In the genomic region with DNA sequence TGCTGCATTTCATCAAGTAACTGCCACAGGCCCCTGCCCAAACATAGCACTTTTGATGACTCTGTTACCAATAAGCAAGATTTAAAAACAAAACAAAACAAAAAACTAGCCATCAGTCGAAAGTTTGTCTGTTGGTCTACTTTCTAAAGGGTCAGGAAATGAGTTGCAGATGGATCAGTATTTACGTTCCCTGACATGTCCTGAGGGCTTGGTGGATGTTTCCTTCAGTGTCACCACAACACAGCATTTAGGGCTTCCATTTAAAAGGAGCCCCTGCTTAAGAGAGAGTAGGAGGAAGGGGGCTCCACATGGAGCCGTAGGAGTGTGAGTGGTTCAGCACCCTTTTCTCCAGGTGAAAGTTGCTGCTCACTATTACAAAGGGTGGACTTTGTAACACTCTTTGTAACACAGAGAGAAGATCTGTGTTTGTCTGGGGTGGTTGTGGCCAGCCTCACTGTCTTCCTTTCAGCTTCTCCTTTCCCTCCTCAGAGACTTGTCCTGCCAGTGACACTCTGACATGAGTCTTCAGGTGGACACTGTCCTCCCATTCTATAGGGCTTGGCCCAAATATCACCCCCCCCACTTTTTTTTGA, we compare ENCODE assay signal across 21 cellular contexts.
DNase-seq lines count a peak whose midpoint lies in the region; ATAC-seq and TF ChIP-seq lines count a peak whose summit lies in the region.
"Had no signal": no experiment of that assay in that cellular context is flagged by ENCODE, and none has a peak within 500 bp of the region (broad histone marks: within the 10 kb centered on the region; RNA-seq: fewer than 3 reads in every experiment).

No MANE protein-coding gene starts in this region.

- H3K9me3 ChIP-seq in Panc1 (ENCODE audit: control insufficient read depth, insufficient read depth, low read depth, low read length), result no peaks in the 10 kb centered on the region
- H3K9me3 ChIP-seq: A549 had no signal

- no peaks in the 10 kb centered on the region for H3K36me3 Mint-ChIP-seq in osteocyte (ENCODE audit: unreplicated experiment)
- H3K36me3 Mint-ChIP-seq: CD14-positive monocyte had no signal

- H3K4me3 ChIP-seq in Panc1 (ENCODE audit: low read depth in 2 of 2, low read length in 2 of 2) (no peak overlapping the region), fibroblast of villous mesenchyme (ENCODE audit: low read depth, low read length) (no peak overlapping the region)
- H3K4me3 ChIP-seq: A549 had no signal

- no peak overlapping the region for H3K4me3 Mint-ChIP-seq in osteocyte (ENCODE audit: unreplicated experiment)
- H3K4me3 Mint-ChIP-seq: B cell, CD14-positive monocyte had no signal

- H3K4me1 ChIP-seq in Panc1 (ENCODE audit: control insufficient read depth, insufficient read depth, low read length), result no peaks in the 10 kb centered on the region; the same call in 1 of the 2 replicates

- TF ChIP-seq CTCF in Panc1 (IDR thresholded peaks at IDR 0.05) (no peak), fibroblast of villous mesenchyme (IDR thresholded peaks at IDR 0.05; ENCODE audit: insufficient read depth, low read depth, low read length) (no peak), osteocyte (IDR thresholded peaks at IDR 0.05) (no peak)

- in situ Hi-C loops in Panc1 (cut with HindIII; ENCODE audit: low pct_unique_long_range_greater_than_20kb, low sequenced_read_pairs), result no loop called here

- H3K27me3 Mint-ChIP-seq in osteocyte (ENCODE audit: unreplicated experiment), result peaks cover 15% of the 10 kb centered on the region
- H3K27me3 Mint-ChIP-seq: B cell had no signal

- BruUV-seq in Panc1 (replicated peaks; lab: Mats Ljungman, UMichigan), result no TSS peak

- no peaks in the 10 kb centered on the region for H3K27me3 ChIP-seq in Panc1 (ENCODE audit: control insufficient read depth, insufficient read depth, low read length)

- ATAC-seq in Panc1 (no peak), HG02678 (IDR thresholded peaks at IDR 0.05; ENCODE audit: unreplicated experiment) (no peak)
- ATAC-seq: A549, Right ventricle myocardium inferior had no signal

- H3K27ac Mint-ChIP-seq in osteocyte (ENCODE audit: unreplicated experiment), result peak overlapping the region; percentile 17
- H3K27ac Mint-ChIP-seq: B cell, CD14-positive monocyte had no signal

- H3K4me1 Mint-ChIP-seq in osteocyte (ENCODE audit: unreplicated experiment), result peaks cover 10% of the 10 kb centered on the region
- H3K4me1 Mint-ChIP-seq: B cell, CD14-positive monocyte had no signal

- H3K27ac ChIP-seq in Panc1 (ENCODE audit: low read length), result 0 out of 2 replicates have a peak overlapping the region, but pooled peaks have one; percentile 29
- H3K27ac ChIP-seq: A549, HL-60 had no signal

- CTCF ChIA-PET in Panc1 (lab: Charles Lee), result no interaction called here

- intact Hi-C loops in Panc1 (cut with micrococcal nuclease; ENCODE audit: unreplicated experiment), result loop anchor here (10.0 kb wide), 1 partner anchor 249 kb away; no protein-coding TSS in a partner anchor

- DNase-seq in EL (peak; percentile 1), Panc1 (ENCODE audit: low read depth, low spot score) (no peak), fibroblast of villous mesenchyme (ENCODE audit: low read depth) (peak; percentile 13), osteocyte (ENCODE audit: extremely low spot score, unreplicated experiment) (no peak), SW 1271 (lab: John Stamatoyannopoulos, UW) (no peak), NCI-H345 treated with DMSO at 0.1 percent for 48 hours (lab: John Stamatoyannopoulos, UW; ENCODE audit: unreplicated experiment) (no peak)
- DNase-seq in stimulated activated CD4-positive, alpha-beta T cell treated with anti-CD3 and anti-CD28 coated beads, Interleukin-15, amount 100 ng/mL, for 24 hours, result no peak
- DNase-seq: DMS53, H7, KBM-7, NCI-H1105, NCI-H146, NCI-H2029, NCI-H226, NCI-H524 had no signal

- POLR2A ChIA-PET in Panc1 (lab: Charles Lee), result no interaction called here

- no peaks in the 10 kb centered on the region for H3K36me3 ChIP-seq in Panc1 (ENCODE audit: control insufficient read depth, insufficient read depth, low read length)

- H3K9me3 Mint-ChIP-seq in osteocyte (ENCODE audit: unreplicated experiment), result peaks cover 7% of the 10 kb centered on the region

Comparison
In these comparisons a context has a peak if more than half of its experiments do, and no peak if none do; other contexts are left out.
1. DNase-seq: peak in EL (single experiment) and fibroblast of villous mesenchyme (single experiment); none in Panc1 (single experiment), osteocyte (single experiment), SW 1271 (0 of 2), stimulated activated CD4-positive, alpha-beta T cell treated with anti-CD3 and anti-CD28 coated beads, Interleukin-15, amount 100 ng/mL, for 24 hours (single experiment) and NCI-H345 treated with DMSO at 0.1 percent for 48 hours (single experiment).